Comparison of ENCODE assay signal across 25 cellular contexts in genomic region chr9:76751011-76751410, GRCh38. TPM values are rescaled to one million over a fixed set of nuclear protein-coding genes. Genes with fewer than 3 reads are reported as not detected.
DNase-seq lines count a peak whose midpoint lies in the region; ATAC-seq and TF ChIP-seq lines count a peak whose summit lies in the region.
"Had no signal": no experiment of that assay in that cellular context is flagged by ENCODE, and none has a peak within 500 bp of the region (broad histone marks: within the 10 kb centered on the region; RNA-seq: fewer than 3 reads in every experiment).

No MANE protein-coding gene starts in this region.

- H3K4me2 ChIP-seq in neural progenitor cell = no peak overlapping the region
- H3K4me2 ChIP-seq: PC-9 had no signal

- H3F3A ChIP-seq in neural progenitor cell (ENCODE audit: low read depth) = no peaks in the 10 kb centered on the region

- H3K9me3 ChIP-seq in adipocyte (ENCODE audit: control insufficient read depth, low read length) (no peaks in the 10 kb centered on the region), neural progenitor cell (ENCODE audit: low read depth) (no peaks in the 10 kb centered on the region)

- no peaks in the 10 kb centered on the region for H3K79me2 ChIP-seq in neural progenitor cell (ENCODE audit: low read depth)

- H3K36me3 ChIP-seq in adipocyte (ENCODE audit: control insufficient read depth, insufficient read depth, low read length, severe bottlenecking) (peaks cover 11% of the 10 kb centered on the region), neural progenitor cell (no peaks in the 10 kb centered on the region)

- no peak for TF ChIP-seq CTCF in neural progenitor cell (IDR thresholded peaks at IDR 0.05)

- no peaks in the 10 kb centered on the region for H4K20me1 ChIP-seq in neural progenitor cell (ENCODE audit: low read depth)

- H3K4me1 ChIP-seq in adipocyte (ENCODE audit: control insufficient read depth, insufficient read depth, low read length) (peaks cover 6% of the 10 kb centered on the region), neural progenitor cell (peaks cover 6% of the 10 kb centered on the region)

- H3K27me3 Mint-ChIP-seq in neural progenitor cell (ENCODE audit: insufficient read depth, low read depth) = peaks cover 4% of the 10 kb centered on the region
- H3K27me3 Mint-ChIP-seq in stimulated activated naive CD8-positive, alpha-beta T cell treated with anti-CD3 and anti-CD28 coated beads, Interleukin-15, amount 100 ng/mL, for 72 hours = no peaks in the 10 kb centered on the region

- H3K9ac ChIP-seq in adipocyte (ENCODE audit: low read length) (no peak overlapping the region), neural progenitor cell (no peak overlapping the region)

- H2AFZ ChIP-seq in neural progenitor cell (replicated peaks) = peak overlapping the region; percentile 13
- H2AFZ ChIP-seq: PC-9 had no signal

- no peak for ATAC-seq in HG03045 (IDR thresholded peaks at IDR 0.05; ENCODE audit: unreplicated experiment)
- no peak for ATAC-seq in stimulated activated naive CD8-positive, alpha-beta T cell treated with anti-CD3 and anti-CD28 coated beads, Interleukin-15, amount 100 ng/mL, for 72 hours
- ATAC-seq: SK-N-SH treated with all-trans-retinoic acid at 6 μM for 48 hours had no signal

- H3K9me3 Mint-ChIP-seq in neural progenitor cell = peaks cover 1% of the 10 kb centered on the region
- H3K9me3 Mint-ChIP-seq in stimulated activated naive CD8-positive, alpha-beta T cell treated with anti-CD3 and anti-CD28 coated beads, Interleukin-15, amount 100 ng/mL, for 72 hours = no peaks in the 10 kb centered on the region
- H3K9me3 Mint-ChIP-seq: IgD-negative memory B cell had no signal

- H3K4me3 ChIP-seq in adipocyte (ENCODE audit: low read length) = no peak overlapping the region
- H3K4me3 ChIP-seq in neural progenitor cell = no peak overlapping the region
- H3K4me3 ChIP-seq: PC-9 had no signal

- no peak overlapping the region for H3K4me3 Mint-ChIP-seq in neural progenitor cell
- H3K4me3 Mint-ChIP-seq in stimulated activated naive CD8-positive, alpha-beta T cell treated with anti-CD3 and anti-CD28 coated beads, Interleukin-15, amount 100 ng/mL, for 72 hours = no peak overlapping the region
- H3K4me3 Mint-ChIP-seq: CD8-positive, alpha-beta memory T cell; IgD-negative memory B cell had no signal

- H3K27ac ChIP-seq in neural progenitor cell = no peak overlapping the region
- H3K27ac ChIP-seq: 22Rv1, C4-2B, PC-9 had no signal

- H3K27me3 ChIP-seq in adipocyte (replicated peaks; ENCODE audit: control insufficient read depth, insufficient read depth, low read length) (no peaks in the 10 kb centered on the region), neural progenitor cell (no peaks in the 10 kb centered on the region)

- H3K4me1 Mint-ChIP-seq in neural progenitor cell = peaks cover 10% of the 10 kb centered on the region
- no peaks in the 10 kb centered on the region for H3K4me1 Mint-ChIP-seq in stimulated activated naive CD8-positive, alpha-beta T cell treated with anti-CD3 and anti-CD28 coated beads, Interleukin-15, amount 100 ng/mL, for 72 hours

- H3K27ac Mint-ChIP-seq in neural progenitor cell = no peak overlapping the region
- no peak overlapping the region for H3K27ac Mint-ChIP-seq in stimulated activated naive CD8-positive, alpha-beta T cell treated with anti-CD3 and anti-CD28 coated beads, Interleukin-15, amount 100 ng/mL, for 72 hours
- H3K27ac Mint-ChIP-seq: CD8-positive, alpha-beta memory T cell; IgD-negative memory B cell had no signal

- no peaks in the 10 kb centered on the region for H3K36me3 Mint-ChIP-seq in neural progenitor cell
- H3K36me3 Mint-ChIP-seq: CD8-positive, alpha-beta memory T cell; IgD-negative memory B cell had no signal

- peak; percentile 39 for DNase-seq in DMS 273 (lab: John Stamatoyannopoulos, UW; ENCODE audit: unreplicated experiment)
- DNase-seq in DMS 273 treated with DMSO at 0.1 percent for 48 hours (lab: John Stamatoyannopoulos, UW) = no peak
- DNase-seq in NCI-H2171 treated with DMSO at 0.1 percent for 48 hours (lab: John Stamatoyannopoulos, UW) = peak; percentile 29
- peak; percentile 13 for DNase-seq in adipocyte (ENCODE audit: low read depth)
- DNase-seq in neural progenitor cell (ENCODE audit: low spot score) = no peak
- no peak for DNase-seq in HPDE6-E6E7 (ENCODE audit: extremely low spot score)
- no peak for DNase-seq in stimulated activated naive CD8-positive, alpha-beta T cell treated with anti-CD3 and anti-CD28 coated beads, Interleukin-15, amount 100 ng/mL, for 72 hours
- DNase-seq: ACHN; Calu3; CD8-positive, alpha-beta memory T cell; MV-4-11; NCI-H1694; NCI-H2107; NCI-H345; PC-9; RPMI8226; SIG-M5 had no signal

RNA-seq across cellular contexts. Expression of gene PCA3, which starts 13.2 kb away (rescaled TPM):
- total RNA-seq in neural progenitor cell (ENCODE audit: low replicate concordance) = 0.30 and 0.56 TPM in 2 replicates
- total RNA-seq: Calu3; CD8-positive, alpha-beta memory T cell; H4; M059J; PC-9; T-helper 2 cell treated with Interferon-gamma antibody and Interleukin-4, amounts not matched to agents 100 ng/mL and 5 ng/mL, for 36 hours had no signal

Comparison
In these comparisons a context has a peak if more than half of its experiments do, and no peak if none do; other contexts are left out.
1. DNase-seq: peak in DMS 273 (single experiment), NCI-H2171 treated with DMSO at 0.1 percent for 48 hours (single experiment) and adipocyte (single experiment); none in DMS 273 treated with DMSO at 0.1 percent for 48 hours (single experiment), neural progenitor cell (single experiment), HPDE6-E6E7 (single experiment) and stimulated activated naive CD8-positive, alpha-beta T cell treated with anti-CD3 and anti-CD28 coated beads, Interleukin-15, amount 100 ng/mL, for 72 hours (0 of 2).